ENCODE assay signal across 19 cellular contexts in the genomic region with DNA sequence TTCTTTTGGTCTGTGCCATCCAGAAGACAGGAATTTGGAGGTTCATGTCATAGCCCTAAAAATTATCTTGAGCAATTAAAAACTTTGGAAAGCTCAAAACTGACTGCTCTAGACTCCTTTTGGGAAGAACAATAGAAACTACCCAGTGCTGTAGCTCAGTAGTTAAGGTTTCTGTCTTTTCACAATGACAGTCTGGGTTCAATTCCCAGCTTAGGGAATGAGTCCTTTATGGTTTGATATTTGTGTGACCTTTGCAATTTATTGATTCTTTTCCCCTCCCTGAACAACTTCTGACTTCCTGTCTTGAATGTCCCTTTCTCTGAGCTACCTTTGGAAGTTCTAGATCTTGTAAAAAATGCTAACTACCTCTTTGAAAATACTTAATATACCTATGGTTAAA.
"Had no signal": no experiment of that assay in that cellular context is flagged by ENCODE, and none has a peak within 500 bp of the region (broad histone marks: within the 10 kb centered on the region; RNA-seq: fewer than 3 reads in every experiment).

No MANE protein-coding gene starts in this region.

- H3K4me3 ChIP-seq: body of pancreas, esophagus muscularis mucosa, hepatocyte, right atrium auricular region, skin epidermis had no signal

- FAIRE-seq: endothelial cell of umbilical vein had no signal

- ATAC-seq: activated T-helper 17 cell treated with anti-CD3 and anti-CD28 coated beads, Interleukin-2, amount 50 U/mL, for 72 hours; body of pancreas; foreskin keratinocyte had no signal

- H3K4me2 ChIP-seq: hepatocyte had no signal

- H3K4me1 ChIP-seq: body of pancreas, esophagus muscularis mucosa, foreskin keratinocyte, right atrium auricular region had no signal

- H2AFZ ChIP-seq: hepatocyte had no signal

- DNase-seq: activated B cell treated with CpG ODN at 0.5 μM for 24 hours; activated CD4-positive, alpha-beta memory T cell treated with anti-CD3 and anti-CD28 coated beads for 36 hours; activated CD4-positive, alpha-beta T cell treated with anti-CD3 and anti-CD28 coated beads for 4 hours; activated naive CD4-positive, alpha-beta T cell; activated naive CD8-positive, alpha-beta T cell treated with anti-CD3 and anti-CD28 coated beads, Interleukin-2, amount 10 ng/mL, durations not matched to agents 7 days and 5 days; activated T-cell treated with anti-CD3 and anti-CD28 coated beads, Interleukin-2, amount 50 U/mL, for 1 hour; body of pancreas; dermis blood vessel endothelial cell; effector memory CD4-positive, alpha-beta T cell; foreskin keratinocyte; stimulated activated CD4-positive, alpha-beta T cell treated with anti-CD3 and anti-CD28 coated beads, Interleukin-15, amount 100 ng/mL, for 24 hours; stimulated activated CD4-positive, alpha-beta T cell treated with anti-CD3 and anti-CD28 coated beads, Interleukin-2, amount 100 ng/mL, for 48 hours; trophoblast cell had no signal

- H3K27me3 ChIP-seq: body of pancreas, esophagus muscularis mucosa, foreskin keratinocyte, hepatocyte, right atrium auricular region had no signal

- H3K27ac ChIP-seq: body of pancreas, esophagus muscularis mucosa, foreskin keratinocyte, hepatocyte, right atrium auricular region, skin epidermis had no signal

- H3K79me2 ChIP-seq: hepatocyte had no signal

- H3K36me3 ChIP-seq: esophagus muscularis mucosa, right atrium auricular region had no signal
